19 cellular contexts compared by ENCODE assay signal in genomic region chr2:69099541-69099940, GRCh38.
A peak's percentile ranks its signal among the peaks of the same experiment; 100 is the strongest.
DNase-seq lines count a peak whose midpoint lies in the region; ATAC-seq, FAIRE-seq and TF ChIP-seq lines count a peak whose summit lies in the region.
"Had no signal": no experiment of that assay in that cellular context is flagged by ENCODE, and none has a peak within 500 bp of the region (broad histone marks: within the 10 kb centered on the region; RNA-seq: fewer than 3 reads in every experiment).

No MANE protein-coding gene starts in this region.

- no peak for TF ChIP-seq EP300 in tibial nerve (IDR thresholded peaks at IDR 0.05)

- TF ChIP-seq CTCF in IMR-90 (conservative IDR thresholded peaks at IDR 0.05; ENCODE audit: low read depth, low read length) (0 out of 2 replicates have a peak, but pooled peaks have one; percentile 2), nephron (IDR thresholded peaks at IDR 0.05; ENCODE audit: unreplicated experiment in 3 of 3) (no peak), thyroid gland (IDR thresholded peaks at IDR 0.05) (no peak), tibial nerve (IDR thresholded peaks at IDR 0.05) (no peak)

- no peak for FAIRE-seq in GM12891 (lab: Jason Lieb, UNC)
- FAIRE-seq: RCC 7860 had no signal

- CTCF ChIA-PET in IMR-90 (lab: Yijun Ruan, JAX), result interaction anchor here (0.5 to 1.2 kb wide), 2 partner anchors 16 to 98 kb away, joined by 3 read pairs; no protein-coding TSS in a partner anchor

- H3K18ac ChIP-seq in IMR-90 (ENCODE audit: low read depth, low read length), result no peak overlapping the region

- no peak overlapping the region for H3K14ac ChIP-seq in IMR-90 (replicated peaks; ENCODE audit: low read depth, low read length)

- no peak overlapping the region for H4K5ac ChIP-seq in IMR-90 (ENCODE audit: low read depth, low read length)

- no TSS peak for BruUV-seq in IMR-90 (replicated peaks; lab: Mats Ljungman, UMichigan)

- H3K9ac ChIP-seq in IMR-90 (ENCODE audit: low read depth, low read length), result no peak overlapping the region

- H3K23ac ChIP-seq in IMR-90 (ENCODE audit: low read depth, low read length), result no peak overlapping the region

- H3K4me1 ChIP-seq in ACC112 (ENCODE audit: control insufficient read depth, insufficient read depth, low read length, unreplicated experiment) (peaks cover 39% of the 10 kb centered on the region), IMR-90 (ENCODE audit: control insufficient read depth, insufficient read depth, low read length) (peaks cover 8% of the 10 kb centered on the region), thyroid gland (peaks cover 0 to 8% of the 10 kb centered on the region in 2 donors), tibial nerve (peaks cover 0 to 55% (median 18%) of the 10 kb centered on the region in 4 donors)

- H2BK5ac ChIP-seq in IMR-90 (ENCODE audit: low read depth, low read length, poor library complexity, severe bottlenecking), result no peak overlapping the region

- dilution Hi-C loops in IMR-90 (cut with HindIII; ENCODE audit: low sequenced_read_pairs, unreplicated experiment), result no loop called here

- peaks cover 65% of the 10 kb centered on the region for H3K4me1 Mint-ChIP-seq in nephron
- no peaks in the 10 kb centered on the region for H3K4me1 Mint-ChIP-seq in stimulated activated naive B cell treated with anti-CD40 and anti-IgM and Interleukin-4, amounts not matched to agents 10 μg/mL and 1 μg/mL and 100 μg/mL, for 72 hours
- H3K4me1 Mint-ChIP-seq: activated B cell treated with CpG ODN at 0.5 μM for 24 hours, immature natural killer cell, memory B cell, nephron progenitor cell had no signal

- no peak for TF ChIP-seq RAD21 in IMR-90 (IDR thresholded peaks at IDR 0.05; ENCODE audit: low read length)

- no peak overlapping the region for H3K4ac ChIP-seq in IMR-90 (ENCODE audit: low read depth, low read length)

- H4K8ac ChIP-seq in IMR-90 (ENCODE audit: low read depth in 2 of 2, low read length in 2 of 2), result no peak overlapping the region

- no peak overlapping the region for H2BK20ac ChIP-seq in IMR-90 (ENCODE audit: low read depth, low read length)

- H3K4me3 ChIP-seq in ACC112 (ENCODE audit: low read depth, low read length) (no peak overlapping the region), IMR-90 (ENCODE audit: insufficient read depth, low read depth, low read length) (no peak overlapping the region), thyroid gland (replicated peaks in 1 of 3) (no peak overlapping the region), tibial nerve (no peak overlapping the region)
- H3K4me3 ChIP-seq: tibial artery had no signal

- H2BK120ac ChIP-seq in IMR-90 (ENCODE audit: low read depth, low read length), result no peak overlapping the region

- no peak overlapping the region for H3K4me3 Mint-ChIP-seq in nephron
- H3K4me3 Mint-ChIP-seq in stimulated activated naive B cell treated with anti-CD40 and anti-IgM and Interleukin-4, amounts not matched to agents 10 μg/mL and 1 μg/mL and 100 μg/mL, for 72 hours, result no peak overlapping the region
- H3K4me3 Mint-ChIP-seq: activated B cell treated with CpG ODN at 0.5 μM for 24 hours, immature natural killer cell, memory B cell, nephron progenitor cell had no signal

- no peak overlapping the region for H2BK15ac ChIP-seq in IMR-90 (ENCODE audit: low read depth, low read length)

- H3K36me3 ChIP-seq in ACC112 (ENCODE audit: insufficient read depth, low read length), result peaks cover 14% of the 10 kb centered on the region
- peaks cover 41% of the 10 kb centered on the region for H3K36me3 ChIP-seq in IMR-90 (ENCODE audit: control insufficient read depth, insufficient read depth, low read length)
- peaks cover 0 to 6% of the 10 kb centered on the region in 2 donors for H3K36me3 ChIP-seq in thyroid gland
- peaks cover 0 to 18% (median 0%) of the 10 kb centered on the region in 3 donors for H3K36me3 ChIP-seq in tibial nerve

- H2AFZ ChIP-seq in ACC112 (ENCODE audit: low read length, unreplicated experiment) (no peak overlapping the region), IMR-90 (replicated peaks; ENCODE audit: low read length, poor library complexity) (no peak overlapping the region)

- intact Hi-C loops in IMR-90 (cut with micrococcal nuclease), result no loop called here
- intact Hi-C loops in thyroid gland (cut with DNase I), result no loop called here

- DNase-seq in IMR-90 (peak; percentile 79), dermis blood vessel endothelial cell (peak; percentile 25), thyroid gland (no peak), GM12891 (ENCODE audit: insufficient read length, low spot score) (no peak), tibial nerve (ENCODE audit: low spot score in 2 of 2) (no peak)
- DNase-seq in stimulated activated naive B cell treated with anti-CD40 and anti-IgM and Interleukin-4, amounts not matched to agents 10 μg/mL and 1 μg/mL and 100 μg/mL, for 72 hours, result no peak
- DNase-seq: activated B cell treated with CpG ODN at 0.5 μM for 24 hours; activated gamma-delta T cell treated with Interleukin-2 at 50 U/mL for 16 hours; effector CD8-positive, alpha-beta T cell; immature natural killer cell; NCI-H1105 treated with DMSO at 0.1 percent for 48 hours; NCI-H2171; nephron progenitor cell; T-helper 1 cell; tibial artery had no signal

- H3K9me3 ChIP-seq in IMR-90 (ENCODE audit: control insufficient read depth, insufficient read depth, low read length) (no peaks in the 10 kb centered on the region), thyroid gland (no peaks in the 10 kb centered on the region), tibial nerve (no peaks in the 10 kb centered on the region)
- H3K9me3 ChIP-seq: tibial artery had no signal

- no peak for TF ChIP-seq POLR2A in IMR-90 (IDR thresholded peaks at IDR 0.05; ENCODE audit: low read depth, low read length)
- TF ChIP-seq POLR2A in thyroid gland (IDR thresholded peaks at IDR 0.05), result no peak
- TF ChIP-seq POLR2A in GM12891 (IDR thresholded peaks at IDR 0.05; ENCODE audit: low read depth, low read length), result no peak
- TF ChIP-seq POLR2A in tibial nerve (IDR thresholded peaks at IDR 0.05), result no peak

- POLR2A ChIA-PET in IMR-90 (lab: Charles Lee; ENCODE audit: unreplicated experiment), result no interaction called here

- no peak overlapping the region for H3K56ac ChIP-seq in IMR-90 (ENCODE audit: extremely low read depth, insufficient read depth, low read length)

- ATAC-seq in IMR-90 (ENCODE audit: low read depth), result peak; percentile 55; the same call in 1 of the 2 replicates
- ATAC-seq in stimulated activated naive B cell treated with anti-CD40 and anti-IgM and Interleukin-4, amounts not matched to agents 10 μg/mL and 1 μg/mL and 100 μg/mL, for 72 hours (replicated peaks), result no peak

- in situ Hi-C loops in IMR-90 (cut with MboI; ENCODE audit: low sequenced_read_pairs), result no loop called here

- no peak overlapping the region for H2AK5ac ChIP-seq in IMR-90 (ENCODE audit: low read depth, low read length)

- no peak overlapping the region for H4K91ac ChIP-seq in IMR-90 (ENCODE audit: insufficient read depth, low read depth, low read length)

- H3K27ac Mint-ChIP-seq in nephron, result peak overlapping the region in 2 of 3 experiments; percentile 58 to 77
- no peak overlapping the region for H3K27ac Mint-ChIP-seq in stimulated activated naive B cell treated with anti-CD40 and anti-IgM and Interleukin-4, amounts not matched to agents 10 μg/mL and 1 μg/mL and 100 μg/mL, for 72 hours
- H3K27ac Mint-ChIP-seq: activated B cell treated with CpG ODN at 0.5 μM for 24 hours, immature natural killer cell, memory B cell, nephron progenitor cell had no signal

- no peaks in the 10 kb centered on the region for H3K79me2 ChIP-seq in ACC112 (ENCODE audit: control insufficient read depth, insufficient read depth, low read length, unreplicated experiment)

- H3K9me3 Mint-ChIP-seq in nephron, result no peaks in the 10 kb centered on the region
- H3K9me3 Mint-ChIP-seq in stimulated activated naive B cell treated with anti-CD40 and anti-IgM and Interleukin-4, amounts not matched to agents 10 μg/mL and 1 μg/mL and 100 μg/mL, for 72 hours, result no peaks in the 10 kb centered on the region
- H3K9me3 Mint-ChIP-seq: activated B cell treated with CpG ODN at 0.5 μM for 24 hours, immature natural killer cell, memory B cell, nephron progenitor cell had no signal

- H3K27me3 ChIP-seq in ACC112 (ENCODE audit: insufficient read depth, low read length) (no peaks in the 10 kb centered on the region), IMR-90 (ENCODE audit: control insufficient read depth, insufficient read depth, low read length) (no peaks in the 10 kb centered on the region), thyroid gland (no peaks in the 10 kb centered on the region), tibial nerve (no peaks in the 10 kb centered on the region)
- H3K27me3 ChIP-seq: tibial artery had no signal

- peaks cover 16% of the 10 kb centered on the region for H3K9me1 ChIP-seq in IMR-90 (ENCODE audit: insufficient read depth, low read length)

- H3K27ac ChIP-seq in ACC112 (ENCODE audit: low read depth, low read length) (peak overlapping the region; percentile 15), IMR-90 (ENCODE audit: insufficient read depth, low read length) (no peak overlapping the region), thyroid gland (no peak overlapping the region), tibial nerve (peak overlapping the region in 2 of 4 donors; percentile 26 to 61)

- no peaks in the 10 kb centered on the region; the same call in 1 of the 2 replicates for H4K20me1 ChIP-seq in IMR-90 (ENCODE audit: insufficient read depth, low read length)

- no peak overlapping the region for H2AK9ac ChIP-seq in IMR-90 (replicated peaks; ENCODE audit: low read depth, low read length, poor library complexity)

- peaks cover 65% of the 10 kb centered on the region for H3K36me3 Mint-ChIP-seq in nephron (ENCODE audit: low read depth)
- no peaks in the 10 kb centered on the region for H3K36me3 Mint-ChIP-seq in stimulated activated naive B cell treated with anti-CD40 and anti-IgM and Interleukin-4, amounts not matched to agents 10 μg/mL and 1 μg/mL and 100 μg/mL, for 72 hours
- H3K36me3 Mint-ChIP-seq: immature natural killer cell, memory B cell had no signal

- peaks cover 0 to 24% of the 10 kb centered on the region in 2 experiments; a peak in 3 of 4 replicates for H3K79me1 ChIP-seq in IMR-90 (ENCODE audit: low read depth in 1 of 2, low read length in 2 of 2)

- no peak overlapping the region for H3K4me2 ChIP-seq in IMR-90 (ENCODE audit: low read depth, low read length)

- no peaks in the 10 kb centered on the region for H3K27me3 Mint-ChIP-seq in nephron (ENCODE audit: low read depth)
- peaks cover 0 to 7% of the 10 kb centered on the region in 2 donors for H3K27me3 Mint-ChIP-seq in stimulated activated naive B cell treated with anti-CD40 and anti-IgM and Interleukin-4, amounts not matched to agents 10 μg/mL and 1 μg/mL and 100 μg/mL, for 72 hours

TF ChIP-seq in IMR-90, 13 proteins besides CTCF, POLR2A, EP300 and RAD21:
- TF ChIP-seq RCOR1 (IDR thresholded peaks at IDR 0.05; ENCODE audit: insufficient replicate concordance, low read length), result no peak
- TF ChIP-seq MAZ (IDR thresholded peaks at IDR 0.05; ENCODE audit: borderline replicate concordance, low read depth, low read length), result no peak
TF ChIP-seq in IMR-90: peak in this region for 0.

TF ChIP-seq in GM12891, 5 proteins besides CTCF, POLR2A, EP300 and RAD21 (continues in another document):
- TF ChIP-seq POU2F2 (IDR thresholded peaks at IDR 0.05; ENCODE audit: low read depth, low read length), result no peak
- TF ChIP-seq SPI1 (IDR thresholded peaks at IDR 0.05; ENCODE audit: low read depth, low read length), result no peak
- no peak for TF ChIP-seq TAF1 (IDR thresholded peaks at IDR 0.05; ENCODE audit: low read depth, low read length)
- no peak for TF ChIP-seq PAX5 (IDR thresholded peaks at IDR 0.05; ENCODE audit: insufficient read depth, low read length, severe bottlenecking)

Comparison
In these comparisons a context has a peak if more than half of its experiments do, and no peak if none do; other contexts are left out.
1. DNase-seq: peak in IMR-90 (single experiment) and dermis blood vessel endothelial cell (single experiment); none in thyroid gland (0 of 2), GM12891 (single experiment), stimulated activated naive B cell treated with anti-CD40 and anti-IgM and Interleukin-4, amounts not matched to agents 10 μg/mL and 1 μg/mL and 100 μg/mL, for 72 hours (single experiment) and tibial nerve (0 of 2).